Comparison of ENCODE assay signal across 31 cellular contexts in the genomic region with DNA sequence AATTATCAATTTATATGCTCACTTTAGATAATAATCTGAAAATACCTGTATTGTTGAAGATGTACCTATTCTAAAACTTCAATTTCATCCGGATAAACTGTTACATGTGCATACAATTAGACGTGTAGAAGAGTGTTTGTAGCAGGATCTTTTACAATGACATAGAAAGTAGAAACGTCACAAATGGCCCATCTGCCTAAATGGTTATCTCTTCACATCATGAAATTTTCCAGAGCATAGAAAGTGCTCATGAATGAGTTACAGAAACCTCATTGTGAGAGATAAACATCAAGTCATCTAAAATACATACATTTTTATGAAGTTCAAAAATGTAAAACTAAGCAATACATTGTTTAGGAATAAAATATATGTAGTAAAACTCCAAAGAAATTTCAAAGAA.
"Had no signal": no experiment of that assay in that cellular context is flagged by ENCODE, and none has a peak within 500 bp of the region (broad histone marks: within the 10 kb centered on the region; RNA-seq: fewer than 3 reads in every experiment).

No MANE protein-coding gene starts in this region.

- H3K4me3 ChIP-seq: ascending aorta, cardiac muscle cell had no signal

- FAIRE-seq: bronchial epithelial cell, TTC549 had no signal

- H3K27me3 ChIP-seq: ascending aorta, cardiac muscle cell had no signal

- DNase-seq: activated CD4-positive, alpha-beta memory T cell treated with anti-CD3 and anti-CD28 coated beads, Interleukin-2, amount 10 ng/mL, durations not matched to agents 7 days and 5 days; activated CD4-positive, alpha-beta T cell treated with anti-CD3 and anti-CD28 coated beads for 1 hour; activated CD4-positive, alpha-beta T cell treated with anti-CD3 and anti-CD28 coated beads for 36 hours; activated CD4-positive, alpha-beta T cell treated with anti-CD3 and anti-CD28 coated beads for 48 hours; activated CD4-positive, alpha-beta T cell treated with anti-CD3 and anti-CD28 coated beads, Interleukin-2, amount 10 ng/mL, durations not matched to agents 7 days and 5 days; activated CD4-positive, alpha-beta T cell treated with anti-CD3 and anti-CD28 coated beads, Interleukin-2, amount 50 U/mL, for 48 hours; activated CD4-positive, CD25-positive, alpha-beta regulatory T cell; activated CD8-positive, alpha-beta memory T cell treated with anti-CD3 and anti-CD28 coated beads for 24 hours; activated CD8-positive, alpha-beta memory T cell treated with anti-CD3 and anti-CD28 coated beads, Interleukin-2, amount 10 ng/mL, durations not matched to agents 7 days and 5 days; activated CD8-positive, alpha-beta memory T cell treated with anti-CD3 and anti-CD28 coated beads, Interleukin-2, amount 50 U/mL, for 48 hours; activated CD8-positive, alpha-beta T cell treated with anti-CD3 and anti-CD28 coated beads, Interleukin-2, amount 10 ng/mL, durations not matched to agents 7 days and 5 days; activated effector memory CD4-positive, alpha-beta T cell treated with Interleukin-2 at 50 U/mL for 16 hours; activated gamma-delta T cell; activated naive CD4-positive, alpha-beta T cell treated with anti-CD3 and anti-CD28 coated beads, Interleukin-2, amount 10 ng/mL, durations not matched to agents 7 days and 5 days; activated naive CD4-positive, alpha-beta T cell treated with Interleukin-2 at 50 U/mL for 16 hours; activated naive CD8-positive, alpha-beta T cell treated with anti-CD3 and anti-CD28 coated beads, Interleukin-2, amount 10 ng/mL, durations not matched to agents 7 days and 5 days; activated naive CD8-positive, alpha-beta T cell treated with anti-CD3 and anti-CD28 coated beads, Interleukin-2, amount 50 U/mL, for 24 hours; activated T-cell treated with anti-CD3 and anti-CD28 coated beads, Interleukin-2, amount 50 U/mL, for 24 hours; activated T-cell treated with anti-CD3 and anti-CD28 coated beads, Interleukin-2, amount 50 U/mL, for 48 hours; amygdala; anterior cingulate cortex; caudate nucleus; cerebellar nuclear complex; T-helper 1 cell; T-helper 2 cell; T-helper 9 cell; WERI-Rb-1 had no signal

- H3K4me1 ChIP-seq: ascending aorta had no signal

- H3K9me3 ChIP-seq: ascending aorta had no signal

- H3K36me3 ChIP-seq: ascending aorta, cardiac muscle cell had no signal

- H3K27ac ChIP-seq: ascending aorta, cardiac muscle cell, WERI-Rb-1 had no signal
